Comparison of ENCODE assay signal across 23 cellular contexts in the genomic region with DNA sequence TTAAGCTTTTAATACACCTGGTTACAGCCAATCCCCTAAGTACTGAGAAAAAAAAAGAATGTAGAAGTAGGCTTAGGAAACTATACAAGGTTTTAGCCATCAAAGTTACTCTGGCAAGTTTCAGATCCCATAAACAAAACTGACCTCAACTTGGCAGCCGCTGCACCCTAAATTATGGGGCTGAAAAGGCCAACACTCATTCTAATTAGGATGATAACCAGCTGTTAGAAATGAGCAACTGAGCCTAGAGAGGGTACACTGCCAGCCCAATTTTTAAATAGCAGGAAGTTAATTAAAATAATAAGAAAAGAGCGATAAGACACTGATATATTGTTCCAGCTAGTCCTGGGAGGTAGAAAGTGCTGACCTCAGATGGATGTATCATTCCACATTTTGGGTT.
"Had no signal": no experiment of that assay in that cellular context is flagged by ENCODE, and none has a peak within 500 bp of the region (broad histone marks: within the 10 kb centered on the region; RNA-seq: fewer than 3 reads in every experiment).

No MANE protein-coding gene starts in this region.

- H3K4me3 ChIP-seq: coronary artery, dorsolateral prefrontal cortex, gastrocnemius medialis, heart right ventricle, lung, pancreas, prostate gland, stomach, thoracic aorta, transverse colon had no signal

- DNase-seq: dorsolateral prefrontal cortex; effector CD8-positive, alpha-beta T cell; gastrocnemius medialis; heart right ventricle; hypothalamus; kidney glomerular epithelial cell; mesenchymal stem cell; midbrain; occipital lobe; pancreas; stimulated activated CD4-positive, alpha-beta T cell treated with anti-CD3 and anti-CD28 coated beads, Interleukin-2, amount 100 ng/mL, for 24 hours; stimulated activated CD4-positive, alpha-beta T cell treated with anti-CD3 and anti-CD28 coated beads, Interleukin-4, amount 100 ng/mL, for 4 hours; stimulated activated naive B cell treated with anti-CD40 and anti-IgM and Interleukin-4, amounts not matched to agents 10 μg/mL and 1 μg/mL and 100 μg/mL, for 72 hours; stomach; substantia nigra; transverse colon had no signal

- H3K4me1 ChIP-seq: gastrocnemius medialis, pancreas, prostate gland had no signal

- H3K27ac ChIP-seq: coronary artery, dorsolateral prefrontal cortex, gastrocnemius medialis, heart right ventricle, pancreas, prostate gland, stomach, thoracic aorta, transverse colon had no signal

- H3K36me3 ChIP-seq: gastrocnemius medialis, heart right ventricle, pancreas, prostate gland, stomach, thoracic aorta, transverse colon had no signal

- H3K9me3 ChIP-seq: gastrocnemius medialis, heart right ventricle, pancreas, prostate gland, stomach, thoracic aorta, transverse colon had no signal

- H3K27me3 ChIP-seq: gastrocnemius medialis, heart right ventricle, stomach, transverse colon had no signal

- ATAC-seq: gastrocnemius medialis; left lobe of liver; natural killer cell treated with Interleukin-12 subunit alpha and Interleukin-12 subunit beta and Interleukin-15 and Interleukin-18, amount 100 ng/mL, for 72 hours; pancreas; sciatic nerve; stimulated activated naive B cell treated with anti-CD40 and anti-IgM and Interleukin-4, amounts not matched to agents 10 μg/mL and 1 μg/mL and 100 μg/mL, for 72 hours had no signal
